ENCODE assay signal across 16 cellular contexts in the genomic region with DNA sequence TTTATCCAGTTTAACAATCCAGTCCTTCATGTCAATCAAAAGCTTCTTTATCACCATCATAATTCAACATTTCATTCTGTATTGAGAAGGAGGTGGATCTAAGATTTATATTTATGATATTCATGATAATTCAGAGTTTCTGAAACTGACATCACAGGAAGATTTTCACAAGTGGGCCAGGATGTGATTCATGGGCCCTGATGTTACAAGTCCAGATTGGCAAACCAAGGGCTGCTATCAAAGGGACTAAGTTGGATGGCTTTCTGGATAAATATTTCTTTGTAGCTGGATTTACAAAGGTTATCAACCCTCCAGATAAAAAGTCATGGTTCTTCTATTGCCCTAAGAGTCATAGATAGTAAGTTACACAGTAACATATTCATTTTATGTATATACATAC.
"Had no signal": no experiment of that assay in that cellular context is flagged by ENCODE, and none has a peak within 500 bp of the region (broad histone marks: within the 10 kb centered on the region; RNA-seq: fewer than 3 reads in every experiment).

No MANE protein-coding gene starts in this region.

- H3K27ac ChIP-seq: heart right ventricle, right atrium auricular region, sigmoid colon had no signal

- H3K27ac Mint-ChIP-seq: endodermal cell, natural killer cell had no signal

- H3K4me3 Mint-ChIP-seq: endodermal cell, natural killer cell, neural crest cell had no signal

- H3K27me3 ChIP-seq: right atrium auricular region, sigmoid colon had no signal

- DNase-seq: cerebellar nuclear complex; effector CD4-positive, alpha-beta T cell; endodermal cell; heart right ventricle; hypothalamus; kidney glomerular epithelial cell; mucosa of descending colon; natural killer cell; sigmoid colon; small intestine; stimulated activated CD4-positive, alpha-beta T cell treated with anti-CD3 and anti-CD28 coated beads, Interleukin-12 subunit alpha, Interleukin-12 subunit beta, amount 100 ng/mL, for 4 hours; stimulated activated CD4-positive, alpha-beta T cell treated with anti-CD3 and anti-CD28 coated beads, Interleukin-2, amount 100 ng/mL, for 48 hours; stimulated activated naive CD4-positive, alpha-beta T cell treated with Interleukin-2 at 50 U/mL for 16 hours; trophoblast cell had no signal

- H3K36me3 ChIP-seq: heart right ventricle, right atrium auricular region, sigmoid colon had no signal

- H3K4me3 ChIP-seq: heart right ventricle, mucosa of descending colon, right atrium auricular region, sigmoid colon had no signal

- H3K4me1 Mint-ChIP-seq: natural killer cell, neural crest cell had no signal

- H3K9me3 ChIP-seq: heart right ventricle, mucosa of descending colon, right atrium auricular region, sigmoid colon had no signal

- H3K4me1 ChIP-seq: heart right ventricle, right atrium auricular region, sigmoid colon had no signal

- H3K36me3 Mint-ChIP-seq: natural killer cell had no signal

- H3K9me3 Mint-ChIP-seq: endodermal cell, natural killer cell, neural crest cell had no signal
